Comparison of ENCODE assay signal across 19 cellular contexts in genomic region chr6:28555136-28555535, GRCh38. TPM values are rescaled to one million over a fixed set of nuclear protein-coding genes. Genes with fewer than 3 reads are reported as not detected.
DNase-seq lines count a peak whose midpoint lies in the region; ATAC-seq and TF ChIP-seq lines count a peak whose summit lies in the region.
"Had no signal": no experiment of that assay in that cellular context is flagged by ENCODE, and none has a peak within 500 bp of the region (broad histone marks: within the 10 kb centered on the region; RNA-seq: fewer than 3 reads in every experiment).

No MANE protein-coding gene starts in this region.

- intact Hi-C loops in Calu3 (cut with micrococcal nuclease; ENCODE audit: unreplicated experiment): no loop called here
- intact Hi-C loops in right lobe of liver (cut with DNase I): no loop called here

- peaks cover 5% of the 10 kb centered on the region for H3K27me3 ChIP-seq in hepatocyte
- H3K27me3 ChIP-seq in right lobe of liver: no peaks in the 10 kb centered on the region
- H3K27me3 ChIP-seq in upper lobe of left lung: no peaks in the 10 kb centered on the region
- H3K27me3 ChIP-seq: BLaER1 had no signal

- H3K9me3 Mint-ChIP-seq in Calu3 (ENCODE audit: low read depth, unreplicated experiment) (no peaks in the 10 kb centered on the region), progenitor cell of endocrine pancreas (ENCODE audit: low read depth) (no peaks in the 10 kb centered on the region), HFFc6 (no peaks in the 10 kb centered on the region)
- H3K9me3 Mint-ChIP-seq in activated CD8-positive, alpha-beta memory T cell treated with anti-CD3 and anti-CD28 coated beads, Interleukin-2, amount 10 ng/mL, durations not matched to agents 7 days and 5 days (ENCODE audit: low read depth): no peaks in the 10 kb centered on the region
- H3K9me3 Mint-ChIP-seq: CD8-positive, alpha-beta memory T cell had no signal

- no peak for TF ChIP-seq EP300 in upper lobe of left lung (IDR thresholded peaks at IDR 0.05)

- H3K36me3 Mint-ChIP-seq in Calu3 (ENCODE audit: insufficient read depth, unreplicated experiment): peaks cover 6% of the 10 kb centered on the region
- no peaks in the 10 kb centered on the region for H3K36me3 Mint-ChIP-seq in progenitor cell of endocrine pancreas (ENCODE audit: insufficient read depth)
- no peaks in the 10 kb centered on the region for H3K36me3 Mint-ChIP-seq in activated CD8-positive, alpha-beta memory T cell treated with anti-CD3 and anti-CD28 coated beads, Interleukin-2, amount 10 ng/mL, durations not matched to agents 7 days and 5 days
- no peaks in the 10 kb centered on the region for H3K36me3 Mint-ChIP-seq in HFFc6 (ENCODE audit: low read depth)
- H3K36me3 Mint-ChIP-seq: CD8-positive, alpha-beta memory T cell had no signal

- H3K27ac Mint-ChIP-seq in Calu3 (ENCODE audit: unreplicated experiment) (peak overlapping the region; percentile 15), progenitor cell of endocrine pancreas (peak overlapping the region; percentile 85), HFFc6 (no peak overlapping the region)
- no peak overlapping the region for H3K27ac Mint-ChIP-seq in activated CD8-positive, alpha-beta memory T cell treated with anti-CD3 and anti-CD28 coated beads, Interleukin-2, amount 10 ng/mL, durations not matched to agents 7 days and 5 days
- H3K27ac Mint-ChIP-seq: CD8-positive, alpha-beta memory T cell had no signal

- H3K4me2 ChIP-seq in hepatocyte: no peak overlapping the region
- H3K4me2 ChIP-seq: BLaER1 had no signal

- peak overlapping the region; percentile 54 for H3K27ac ChIP-seq in hepatocyte
- H3K27ac ChIP-seq in right lobe of liver: peak overlapping the region; percentile 77 to 84 (median 83)
- H3K27ac ChIP-seq in upper lobe of left lung: no peak overlapping the region
- H3K27ac ChIP-seq: BLaER1, GM23248 had no signal

- H3K4me3 ChIP-seq in hepatocyte (no peak overlapping the region), right lobe of liver (no peak overlapping the region), upper lobe of left lung (no peak overlapping the region)
- H3K4me3 ChIP-seq: BLaER1, GM12878, GM23248 had no signal

- CTCF ChIA-PET in Calu3 (lab: Charles Lee): interaction anchor here (0.6 to 2.3 kb wide), 4 partner anchors 11 to 50 kb away, joined by 3 to 8 read pairs (median 6); no protein-coding TSS in a partner anchor
- CTCF ChIA-PET in activated CD8-positive, alpha-beta memory T cell treated with anti-CD3 and anti-CD28 coated beads, Interleukin-2, amount 10 ng/mL, durations not matched to agents 7 days and 5 days (lab: Charles Lee): no interaction called here

- no peak overlapping the region for H2AFZ ChIP-seq in hepatocyte
- H2AFZ ChIP-seq: GM23248 had no signal

- WGBS in hepatocyte (ENCODE audit: low lambda C conversion rate, missing lambda C conversion rate): 53% methylated on average over 2 of the region's 2 CpGs
- 12% methylated on average over 2 of the region's 2 CpGs for WGBS in right lobe of liver (ENCODE audit: insufficient coverage, low coverage, low lambda C conversion rate, missing lambda C conversion rate)
- WGBS in upper lobe of left lung, 2 donors: 46 to 55% methylated on average over 2 of the region's 2 CpGs

- H3K9me3 ChIP-seq in hepatocyte (ENCODE audit: low read depth): no peaks in the 10 kb centered on the region
- H3K9me3 ChIP-seq in right lobe of liver: no peaks in the 10 kb centered on the region
- no peaks in the 10 kb centered on the region for H3K9me3 ChIP-seq in upper lobe of left lung
- H3K9me3 ChIP-seq: BLaER1, Caco-2 had no signal

- no peaks in the 10 kb centered on the region for H3K36me3 ChIP-seq in hepatocyte (replicated peaks; ENCODE audit: insufficient read depth, low read depth)
- H3K36me3 ChIP-seq in right lobe of liver: no peaks in the 10 kb centered on the region
- no peaks in the 10 kb centered on the region for H3K36me3 ChIP-seq in upper lobe of left lung
- H3K36me3 ChIP-seq: BLaER1 had no signal

- no peaks in the 10 kb centered on the region for H3K4me1 ChIP-seq in hepatocyte (ENCODE audit: insufficient read depth)
- H3K4me1 ChIP-seq in right lobe of liver: peaks cover 0 to 16% (median 3%) of the 10 kb centered on the region in 4 donors
- H3K4me1 ChIP-seq in upper lobe of left lung: no peaks in the 10 kb centered on the region
- H3K4me1 ChIP-seq: BLaER1 had no signal

- no peak for DNase-seq in Calu3
- no peak for DNase-seq in hepatocyte (ENCODE audit: low spot score)
- DNase-seq in right lobe of liver: no peak
- DNase-seq in progenitor cell of endocrine pancreas (ENCODE audit: low spot score, unreplicated experiment): no peak
- no peak for DNase-seq in NCI-H2171 treated with DMSO at 0.1 percent for 48 hours (lab: John Stamatoyannopoulos, UW)
- DNase-seq in activated CD8-positive, alpha-beta memory T cell treated with anti-CD3 and anti-CD28 coated beads, Interleukin-2, amount 10 ng/mL, durations not matched to agents 7 days and 5 days: no peak
- DNase-seq in upper lobe of left lung: no peak
- no peak for DNase-seq in HFFc6
- DNase-seq: 8988T; AML-193; Caco-2; CD8-positive, alpha-beta memory T cell; DMS 273 treated with DMSO at 0.1 percent for 48 hours; GM23248; H7 had no signal

- H3K4me3 Mint-ChIP-seq in Calu3 (ENCODE audit: low read depth, unreplicated experiment) (no peak overlapping the region), progenitor cell of endocrine pancreas (ENCODE audit: low read depth) (no peak overlapping the region), HFFc6 (no peak overlapping the region)
- H3K4me3 Mint-ChIP-seq in activated CD8-positive, alpha-beta memory T cell treated with anti-CD3 and anti-CD28 coated beads, Interleukin-2, amount 10 ng/mL, durations not matched to agents 7 days and 5 days: no peak overlapping the region
- H3K4me3 Mint-ChIP-seq: CD8-positive, alpha-beta memory T cell had no signal

- H3K27me3 Mint-ChIP-seq in Calu3 (ENCODE audit: unreplicated experiment): no peaks in the 10 kb centered on the region
- peaks cover 3% of the 10 kb centered on the region for H3K27me3 Mint-ChIP-seq in progenitor cell of endocrine pancreas
- H3K27me3 Mint-ChIP-seq in activated CD8-positive, alpha-beta memory T cell treated with anti-CD3 and anti-CD28 coated beads, Interleukin-2, amount 10 ng/mL, durations not matched to agents 7 days and 5 days: peaks cover 60% of the 10 kb centered on the region
- peaks cover 11% of the 10 kb centered on the region for H3K27me3 Mint-ChIP-seq in HFFc6 (ENCODE audit: insufficient read depth)

- peaks cover 23% of the 10 kb centered on the region for H3K4me1 Mint-ChIP-seq in Calu3 (ENCODE audit: low read depth, unreplicated experiment)
- peaks cover 29% of the 10 kb centered on the region for H3K4me1 Mint-ChIP-seq in progenitor cell of endocrine pancreas (ENCODE audit: low read depth)
- H3K4me1 Mint-ChIP-seq in activated CD8-positive, alpha-beta memory T cell treated with anti-CD3 and anti-CD28 coated beads, Interleukin-2, amount 10 ng/mL, durations not matched to agents 7 days and 5 days: no peaks in the 10 kb centered on the region
- H3K4me1 Mint-ChIP-seq in HFFc6 (ENCODE audit: low read depth): no peaks in the 10 kb centered on the region

- no TSS peak for BruUV-seq in Calu3 (replicated peaks; lab: Mats Ljungman, UMichigan)

- H4K20me1 ChIP-seq in hepatocyte (ENCODE audit: insufficient read depth, poor library complexity, severe bottlenecking): no peaks in the 10 kb centered on the region
- H4K20me1 ChIP-seq: BLaER1 had no signal

- TF ChIP-seq POLR2A in right lobe of liver (IDR thresholded peaks at IDR 0.05): no peak
- no peak for TF ChIP-seq POLR2A in upper lobe of left lung (IDR thresholded peaks at IDR 0.05)

- ATAC-seq in right lobe of liver (peak in 2 of 4 donors; percentile 18 to 49), upper lobe of left lung (ENCODE audit: low FRiP score in 2 of 2) (no peak)
- ATAC-seq in activated CD8-positive, alpha-beta memory T cell treated with anti-CD3 and anti-CD28 coated beads, Interleukin-2, amount 10 ng/mL, durations not matched to agents 7 days and 5 days: no peak
- ATAC-seq: GM12878 had no signal

- H3K9me2 ChIP-seq in hepatocyte (replicated peaks; ENCODE audit: insufficient read depth): no peaks in the 10 kb centered on the region

- TF ChIP-seq CTCF in Calu3 (IDR thresholded peaks at IDR 0.05; ENCODE audit: unreplicated experiment): no peak
- TF ChIP-seq CTCF in hepatocyte (IDR thresholded peaks at IDR 0.05; ENCODE audit: poor library complexity): no peak
- no peak for TF ChIP-seq CTCF in right lobe of liver (IDR thresholded peaks at IDR 0.05)
- TF ChIP-seq CTCF in progenitor cell of endocrine pancreas (IDR thresholded peaks at IDR 0.05; ENCODE audit: unreplicated experiment): no peak
- TF ChIP-seq CTCF in upper lobe of left lung (IDR thresholded peaks at IDR 0.05): no peak
- TF ChIP-seq CTCF in HFFc6 (IDR thresholded peaks at IDR 0.05): no peak

- no peaks in the 10 kb centered on the region for H3K79me2 ChIP-seq in hepatocyte

RNA-seq across cellular contexts. Expression of gene GPX5, which starts 29.5 kb away (rescaled TPM):
- not detected in 2 replicates for total RNA-seq in Calu3 (2022)
- not detected in 2 replicates for total RNA-seq in hepatocyte
- not detected in 2 replicates for polyA plus RNA-seq in hepatocyte
- total RNA-seq in right lobe of liver: not detected
- total RNA-seq in progenitor cell of endocrine pancreas: not detected in 2 replicates
- not detected for total RNA-seq in activated CD8-positive, alpha-beta memory T cell treated with anti-CD3 and anti-CD28 coated beads, Interleukin-2, amount 10 ng/mL, durations not matched to agents 7 days and 5 days
- total RNA-seq in upper lobe of left lung: not detected
- total RNA-seq in HFFc6 (2021; fragmentation: NEBNext Ultra II Directional; extraction: Animal tissue kit (Norgen Biotek cat#: 25700)): not detected
- total RNA-seq: Caco-2; CD8-positive, alpha-beta memory T cell; Daoy; GM12878; GM23248; H7; HT-29 had no signal
- polyA plus RNA-seq: GM12878, GM23248 had no signal

RNA-seq across cellular contexts. Expression of gene GPX6, which starts 39.5 kb away (rescaled TPM):
- not detected in 2 replicates for total RNA-seq in Calu3 (2022)
- total RNA-seq in hepatocyte: not detected in 2 replicates
- 0.41 TPM in 1 of 2 replicates, not detected in the other for polyA plus RNA-seq in hepatocyte
- total RNA-seq in right lobe of liver: not detected
- total RNA-seq in progenitor cell of endocrine pancreas: not detected in 2 replicates
- not detected for total RNA-seq in activated CD8-positive, alpha-beta memory T cell treated with anti-CD3 and anti-CD28 coated beads, Interleukin-2, amount 10 ng/mL, durations not matched to agents 7 days and 5 days
- total RNA-seq in upper lobe of left lung: not detected
- not detected for total RNA-seq in HFFc6 (2021; fragmentation: NEBNext Ultra II Directional; extraction: Animal tissue kit (Norgen Biotek cat#: 25700))
- total RNA-seq: Caco-2; CD8-positive, alpha-beta memory T cell; Daoy; GM12878; GM23248; H7; HT-29 had no signal
- polyA plus RNA-seq: CD8-positive, alpha-beta memory T cell; GM12878; GM23248 had no signal

Comparison
In these comparisons a context has a peak if more than half of its experiments do, and no peak if none do; other contexts are left out.
1. H3K27ac Mint-ChIP-seq: peak in Calu3 (single experiment) and progenitor cell of endocrine pancreas (single experiment); none in activated CD8-positive, alpha-beta memory T cell treated with anti-CD3 and anti-CD28 coated beads, Interleukin-2, amount 10 ng/mL, durations not matched to agents 7 days and 5 days (single experiment) and HFFc6 (single experiment).
2. H3K27ac ChIP-seq: peak in hepatocyte (single experiment) and right lobe of liver (3 of 3); none in upper lobe of left lung (0 of 4).